14 cellular contexts compared by ENCODE assay signal in genomic region chr22:32325416-32325801, GRCh38. TPM values are rescaled to one million over a fixed set of nuclear protein-coding genes. Genes with fewer than 3 reads are reported as not detected.
DNase-seq lines count a peak whose midpoint lies in the region; ATAC-seq, FAIRE-seq and TF ChIP-seq lines count a peak whose summit lies in the region.
"Had no signal": no experiment of that assay in that cellular context is flagged by ENCODE, and none has a peak within 500 bp of the region (broad histone marks: within the 10 kb centered on the region; RNA-seq: fewer than 3 reads in every experiment).

No MANE protein-coding gene starts in this region.

- H3K36me3 ChIP-seq in right lobe of liver: no peaks in the 10 kb centered on the region
- H3K36me3 ChIP-seq in HepG2 (replicated peaks in 1 of 2; ENCODE audit: control insufficient read depth in 1 of 2, insufficient read depth in 2 of 2, low read length in 2 of 2): no peaks in the 10 kb centered on the region
- H3K36me3 ChIP-seq in esophagus muscularis mucosa: no peaks in the 10 kb centered on the region

- H3K4me2 ChIP-seq in HepG2 (ENCODE audit: low read depth, low read length): no peak overlapping the region

- H3K4me1 ChIP-seq in right lobe of liver: no peaks in the 10 kb centered on the region
- H3K4me1 ChIP-seq in HepG2 (ENCODE audit: insufficient read depth, low read length): no peaks in the 10 kb centered on the region
- no peaks in the 10 kb centered on the region for H3K4me1 ChIP-seq in esophagus muscularis mucosa
- H3K4me1 ChIP-seq: psoas muscle had no signal

- CTCF ChIA-PET in HepG2 (lab: Yijun Ruan, JAX; ENCODE audit: low intra/inter-chr PET ratio, low total read pairs): no interaction called here

- POLR2A ChIA-PET in HepG2 (lab: Yijun Ruan, JAX): no interaction called here

- H3K4me3 ChIP-seq in right lobe of liver (no peak overlapping the region), HepG2 (replicated peaks in 1 of 3; ENCODE audit: insufficient read depth in 1 of 3, low read depth in 2 of 3, low read length in 3 of 3) (no peak overlapping the region), esophagus muscularis mucosa (no peak overlapping the region)
- H3K4me3 ChIP-seq: lung, psoas muscle had no signal

- TF ChIP-seq POLR2A in right lobe of liver (IDR thresholded peaks at IDR 0.05): no peak
- no peak for TF ChIP-seq POLR2A in HepG2 (IDR thresholded peaks at IDR 0.05; ENCODE audit: insufficient read depth in 1 of 2, low read depth in 2 of 2, low read length in 2 of 2)
- no peak for TF ChIP-seq POLR2A in esophagus muscularis mucosa (IDR thresholded peaks at IDR 0.05; ENCODE audit: low read depth)

- DNase-seq in right lobe of liver (peak in 1 of 3 donors; percentile 44), HepG2 (ENCODE audit: low spot score) (no peak), OCI-M1 (lab: John Stamatoyannopoulos, UW) (peak; percentile 61), esophagus muscularis mucosa (ENCODE audit: extremely low spot score) (peak; percentile 91), activated T-cell treated with anti-CD3 and anti-CD28 coated beads for 4 hours (no peak), activated gamma-delta T cell (lab: John Stamatoyannopoulos, UW) (no peak)
- DNase-seq: activated CD4-positive, alpha-beta T cell treated with anti-CD3 and anti-CD28 coated beads, Interleukin-2, amount 50 U/mL, for 1 hour; foreskin fibroblast; Karpas-422; NCI-H1694 treated with DMSO at 0.1 percent for 48 hours; psoas muscle; SIG-M5 had no signal

- H3K9me3 ChIP-seq in right lobe of liver: no peaks in the 10 kb centered on the region
- H3K9me3 ChIP-seq in HepG2 (ENCODE audit: low read length): no peaks in the 10 kb centered on the region
- H3K9me3 ChIP-seq in esophagus muscularis mucosa: no peaks in the 10 kb centered on the region
- H3K9me3 ChIP-seq: psoas muscle had no signal

- H2AFZ ChIP-seq in HepG2 (ENCODE audit: low read length): no peak overlapping the region

- TF ChIP-seq EP300 in HepG2 (IDR thresholded peaks at IDR 0.05; ENCODE audit: low read depth in 2 of 2, low read length in 2 of 2) (no peak), HepG2 (CRISPR knock-in tag; IDR thresholded peaks at IDR 0.05; ENCODE audit: borderline replicate concordance) (no peak), esophagus muscularis mucosa (IDR thresholded peaks at IDR 0.05) (no peak)

- no peaks in the 10 kb centered on the region for H3K27me3 ChIP-seq in right lobe of liver
- H3K27me3 ChIP-seq in HepG2 (ENCODE audit: control insufficient read depth in 1 of 2, insufficient read depth in 2 of 2, low read length in 2 of 2): peaks cover 0 to 13% of the 10 kb centered on the region in 2 experiments; a peak in 2 of 5 replicates
- peaks cover 0 to 13% (median 0%) of the 10 kb centered on the region in 4 donors for H3K27me3 ChIP-seq in esophagus muscularis mucosa

- no peak for TF ChIP-seq CTCF in right lobe of liver (IDR thresholded peaks at IDR 0.05)
- TF ChIP-seq CTCF in HepG2 (CRISPR knock-in tag; IDR thresholded peaks at IDR 0.05): no peak
- TF ChIP-seq CTCF in esophagus muscularis mucosa (IDR thresholded peaks at IDR 0.05): no peak

- WGBS in right lobe of liver (ENCODE audit: insufficient coverage, low coverage, low lambda C conversion rate, missing lambda C conversion rate): no CpG with 5 or more reads among the region's 9 CpGs
- WGBS in HepG2 (ENCODE audit: low lambda C conversion rate): 32% methylated on average over 4 of the region's 9 CpGs
- WGBS in esophagus muscularis mucosa: 59% methylated on average over 7 of the region's 9 CpGs

- H3K27ac ChIP-seq in right lobe of liver (no peak overlapping the region), HepG2 (ENCODE audit: extremely low read length, insufficient read depth, low read length) (no peak overlapping the region), esophagus muscularis mucosa (replicated peaks in 1 of 4) (no peak overlapping the region)
- H3K27ac ChIP-seq: psoas muscle had no signal

- no peak for TF ChIP-seq RAD21 in HepG2 (CRISPR knock-in tag; IDR thresholded peaks at IDR 0.05)

- ATAC-seq in right lobe of liver: peak in 3 of 4 donors; percentile 21 to 36 (median 34)
- no peak for ATAC-seq in HepG2
- no peak for ATAC-seq in GM21423 (IDR thresholded peaks at IDR 0.05; ENCODE audit: unreplicated experiment)
- ATAC-seq: psoas muscle had no signal

- intact Hi-C loops in right lobe of liver (cut with DNase I) (no loop called here), HepG2 (cut with micrococcal nuclease; ENCODE audit: unreplicated experiment) (no loop called here), esophagus muscularis mucosa (cut with DNase I) (no loop called here)

- in situ Hi-C loops in HepG2 (cut with HindIII; ENCODE audit: extremely low pct_ligation_motif_present, low pct_unique_long_range_greater_than_20kb): no loop called here

- FAIRE-seq in HepG2 (lab: Jason Lieb, UNC): no peak

- no peaks in the 10 kb centered on the region for H4K20me1 ChIP-seq in HepG2 (ENCODE audit: insufficient read depth, low read length)

- BruUV-seq in HepG2 (replicated peaks; lab: Mats Ljungman, UMichigan): no TSS peak

- no peak overlapping the region for H3K9ac ChIP-seq in HepG2 (ENCODE audit: insufficient read depth, low read depth, low read length)

- H3K79me2 ChIP-seq in HepG2 (ENCODE audit: insufficient read depth, low read length): no peaks in the 10 kb centered on the region

TF ChIP-seq in HepG2, 621 proteins besides CTCF, POLR2A, EP300 and RAD21:
- TF ChIP-seq IKZF4 (CRISPR knock-in tag; IDR thresholded peaks at IDR 0.05; ENCODE audit: borderline replicate concordance, low read depth, not compliant biosample characterization): no peak

RNA-seq across cellular contexts. Expression of gene RFPL3, which starts 32.3 kb away (rescaled TPM):
- total RNA-seq in right lobe of liver: not detected
- not detected in 2 replicates for total RNA-seq in HepG2 (2016; rRNA removed; fragmentation: Illumina TruSeq; extraction: Trizol)
- not detected in 2 replicates for total RNA-seq in HepG2 (2016; cell fraction: cytosol; rRNA removed; fragmentation: Illumina TruSeq; extraction: Trizol; ENCODE audit: low read depth)
- total RNA-seq in HepG2 (2016; cell fraction: insoluble cytoplasmic fraction; rRNA removed; fragmentation: Illumina TruSeq; extraction: Trizol): not detected in 2 replicates
- total RNA-seq in HepG2 (2016; cell fraction: membrane; rRNA removed; fragmentation: Illumina TruSeq; extraction: Trizol): not detected in 2 replicates
- not detected in 2 replicates for total RNA-seq in HepG2 (2016; cell fraction: nucleus; rRNA removed; fragmentation: Illumina TruSeq; extraction: Trizol)
- polyA plus RNA-seq in HepG2 (2011; rRNA removed): not detected in 2 replicates
- polyA plus RNA-seq in HepG2 (2011; cell fraction: cytosol; rRNA removed): not detected in 2 replicates
- not detected in 2 replicates for polyA plus RNA-seq in HepG2 (2011; cell fraction: nucleus; rRNA removed)
- polyA plus RNA-seq in HepG2 (2012): not detected in 2 replicates
- not detected in 2 replicates for polyA plus RNA-seq in HepG2 (2016; cell fraction: cytosol; fragmentation: Illumina TruSeq; extraction: Trizol; ENCODE audit: low read depth)
- polyA plus RNA-seq in HepG2 (2016; cell fraction: insoluble cytoplasmic fraction; fragmentation: Illumina TruSeq; extraction: Trizol; ENCODE audit: low read depth): not detected in 2 replicates
- not detected in 2 replicates for polyA plus RNA-seq in HepG2 (2016; cell fraction: membrane; fragmentation: Illumina TruSeq; extraction: Trizol; ENCODE audit: low read depth)
- not detected in 2 replicates for polyA plus RNA-seq in HepG2 (2016; cell fraction: nucleus; fragmentation: Illumina TruSeq; extraction: Trizol; ENCODE audit: insufficient read depth, low read depth)
- polyA minus RNA-seq in HepG2 (2011; rRNA and poly(A)+ RNA removed; ENCODE audit: low replicate concordance): not detected in 2 replicates
- not detected in 2 replicates for polyA minus RNA-seq in HepG2 (2011; cell fraction: cytosol; rRNA and poly(A)+ RNA removed)
- polyA minus RNA-seq in HepG2 (2011; cell fraction: nucleus; rRNA and poly(A)+ RNA removed): not detected in 2 replicates
- total RNA-seq in esophagus muscularis mucosa: not detected
- total RNA-seq: lung, psoas muscle had no signal
- polyA plus RNA-seq: lung, psoas muscle had no signal

Comparison
In these comparisons a context has a peak if more than half of its experiments do, and no peak if none do; other contexts are left out.
1. ATAC-seq: peak in right lobe of liver (3 of 4); none in HepG2 (single experiment) and GM21423 (single experiment).
2. DNase-seq: peak in OCI-M1 (single experiment) and esophagus muscularis mucosa (single experiment); none in HepG2 (single experiment), activated T-cell treated with anti-CD3 and anti-CD28 coated beads for 4 hours (single experiment) and activated gamma-delta T cell (single experiment).